Comparison of ENCODE assay signal across 1 cellular context in the genomic region with DNA sequence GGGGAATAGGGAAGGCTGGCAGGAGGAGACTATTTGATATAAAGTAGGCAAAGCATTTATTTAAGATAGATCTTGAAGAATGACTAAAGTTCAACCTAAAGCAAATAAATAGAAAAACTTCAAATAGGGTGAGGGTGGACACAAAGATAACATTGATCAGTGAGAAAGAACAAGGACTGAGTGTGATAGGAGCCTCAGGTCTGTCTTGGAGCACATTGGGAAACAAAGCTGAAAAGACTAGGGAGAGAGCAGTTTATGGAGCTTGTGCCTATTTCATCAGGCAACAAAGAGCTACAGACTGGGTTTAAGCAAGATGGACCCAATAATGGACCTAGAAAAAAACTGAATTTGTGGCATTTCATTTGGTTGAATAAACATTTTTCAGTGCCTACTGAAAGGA.
TF ChIP-seq lines count a peak whose summit lies in the region.

No MANE protein-coding gene starts in this region.

TF ChIP-seq in HepG2, 621 proteins besides CTCF, POLR2A, EP300 and RAD21 (continued from another document):
- TF ChIP-seq ZNF362 (CRISPR knock-in tag; IDR thresholded peaks at IDR 0.05; ENCODE audit: borderline replicate concordance) (0 out of 2 replicates have a peak, but pooled peaks have one; percentile 42), USF2 (IDR thresholded peaks at IDR 0.05; ENCODE audit: low read depth, low read length) (no peak), USF2 (CRISPR knock-in tag; IDR thresholded peaks at IDR 0.05; ENCODE audit: borderline replicate concordance) (no peak), HMG20A (CRISPR knock-in tag; IDR thresholded peaks at IDR 0.05; ENCODE audit: borderline replicate concordance) (peak; percentile 39; the same call in 1 of the 2 replicates), RFX5 (IDR thresholded peaks at IDR 0.05; ENCODE audit: low read depth, low read length) (no peak), ZNF451 (CRISPR knock-in tag; IDR thresholded peaks at IDR 0.05) (no peak), ZNF879 (CRISPR knock-in tag; IDR thresholded peaks at IDR 0.05) (no peak), CEBPG (CRISPR knock-in tag; IDR thresholded peaks at IDR 0.05) (peak; percentile 36), TAF1 (CRISPR knock-in tag; IDR thresholded peaks at IDR 0.05) (no peak), SOX13 (IDR thresholded peaks at IDR 0.05) (no peak), SOX13 (CRISPR knock-in tag; conservative IDR thresholded peaks at IDR 0.05 in 1 of 2, IDR thresholded peaks at IDR 0.05 in 1 of 2) (peak in 1 of 2 experiments; percentile 55; a peak in 1 of 4 replicates), MTF1 (CRISPR knock-in tag; IDR thresholded peaks at IDR 0.05) (no peak), CEBPB (IDR thresholded peaks at IDR 0.05; ENCODE audit: borderline replicate concordance, low read depth, low read length) (0 out of 2 replicates have a peak, but pooled peaks have one; percentile 7), TBX3 (IDR thresholded peaks at IDR 0.05; ENCODE audit: borderline replicate concordance) (no peak), ARID5B (CRISPR knock-in tag; IDR thresholded peaks at IDR 0.05) (peak; percentile 26; the same call in 1 of the 2 replicates), SOX6 (IDR thresholded peaks at IDR 0.05) (no peak), SOX6 (CRISPR knock-in tag; IDR thresholded peaks at IDR 0.05) (peak; percentile 33; the same call in 1 of the 2 replicates), EEA1 (CRISPR knock-in tag; IDR thresholded peaks at IDR 0.05; ENCODE audit: borderline replicate concordance) (no peak), HNF4A (CRISPR knock-in tag; IDR thresholded peaks at IDR 0.05) (peak; percentile 51), AHR (CRISPR knock-in tag; IDR thresholded peaks at IDR 0.05) (no peak)
